In the genomic region with DNA sequence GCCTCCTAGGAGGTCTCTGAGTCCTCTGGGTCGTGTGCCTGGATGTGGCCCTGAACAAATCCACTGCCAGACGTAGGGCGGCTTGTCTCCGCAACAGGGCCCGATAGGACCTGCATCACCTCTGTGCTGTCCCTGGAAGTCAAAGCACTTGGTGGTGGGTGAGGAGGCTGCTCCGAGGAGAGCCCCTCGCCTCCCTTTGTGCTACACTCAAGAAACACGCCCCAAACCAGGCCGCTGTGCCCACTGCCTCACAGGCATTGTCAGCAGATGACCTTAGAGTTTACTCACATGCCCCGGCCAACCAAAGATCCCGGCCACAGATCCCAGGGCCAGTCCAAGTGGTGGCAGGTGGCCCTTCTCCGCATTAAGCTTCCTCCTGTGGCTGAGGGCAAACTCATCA, we compare ENCODE assay signal across 12 cellular contexts.
DNase-seq lines count a peak whose midpoint lies in the region; ATAC-seq and TF ChIP-seq lines count a peak whose summit lies in the region.
"Had no signal": no experiment of that assay in that cellular context is flagged by ENCODE, and none has a peak within 500 bp of the region (broad histone marks: within the 10 kb centered on the region; RNA-seq: fewer than 3 reads in every experiment).

No MANE protein-coding gene starts in this region.

- H3K27me3 ChIP-seq in muscle layer of colon (ENCODE audit: control insufficient read depth in 1 of 2, insufficient read depth in 2 of 2, low read length in 2 of 2) = no peaks in the 10 kb centered on the region
- no peaks in the 10 kb centered on the region for H3K27me3 ChIP-seq in SJCRH30

- no peak for ATAC-seq in stimulated activated naive B cell treated with anti-CD40 and anti-IgM and Interleukin-4, amounts not matched to agents 10 μg/mL and 1 μg/mL and 100 μg/mL, for 72 hours (replicated peaks)
- no peak for ATAC-seq in GM21367 (IDR thresholded peaks at IDR 0.05; ENCODE audit: unreplicated experiment)
- ATAC-seq: activated T-helper 17 cell treated with anti-CD3 and anti-CD28 coated beads, Interleukin-2, amount 50 U/mL, for 72 hours; naive thymus-derived CD8-positive, alpha-beta T cell had no signal

- no peak for TF ChIP-seq CTCF in HFFc6 (IDR thresholded peaks at IDR 0.05)
- no peak for TF ChIP-seq CTCF in coronary artery (IDR thresholded peaks at IDR 0.05)

- H3K36me3 Mint-ChIP-seq in HFFc6 (ENCODE audit: low read depth) = peaks cover 18% of the 10 kb centered on the region
- H3K36me3 Mint-ChIP-seq in stimulated activated naive B cell treated with anti-CD40 and anti-IgM and Interleukin-4, amounts not matched to agents 10 μg/mL and 1 μg/mL and 100 μg/mL, for 72 hours = peaks cover 7 to 8% of the 10 kb centered on the region in 2 donors

- peak overlapping the region; percentile 11 for H3K9ac ChIP-seq in muscle layer of colon (ENCODE audit: low read length)

- H3K27ac ChIP-seq in coronary artery = peak overlapping the region; percentile 72 to 96
- H3K27ac ChIP-seq in muscle layer of colon (ENCODE audit: low read depth, low read length) = peak overlapping the region; percentile 83
- H3K27ac ChIP-seq in SJCRH30 = no peak overlapping the region

- no peak overlapping the region for H3K4me3 Mint-ChIP-seq in HFFc6
- no peak overlapping the region for H3K4me3 Mint-ChIP-seq in stimulated activated naive B cell treated with anti-CD40 and anti-IgM and Interleukin-4, amounts not matched to agents 10 μg/mL and 1 μg/mL and 100 μg/mL, for 72 hours
- H3K4me3 Mint-ChIP-seq: activated T-helper 17 cell treated with anti-CD3 and anti-CD28 coated beads, Interleukin-2, amount 50 U/mL, for 72 hours; naive thymus-derived CD8-positive, alpha-beta T cell had no signal

- H3K36me3 ChIP-seq in muscle layer of colon (ENCODE audit: insufficient read depth, low read length) = no peaks in the 10 kb centered on the region
- H3K36me3 ChIP-seq in SJCRH30 = no peaks in the 10 kb centered on the region
- H3K36me3 ChIP-seq: BE2C had no signal

- H3K4me1 Mint-ChIP-seq in HFFc6 (ENCODE audit: low read depth) = peaks cover 34% of the 10 kb centered on the region
- H3K4me1 Mint-ChIP-seq in stimulated activated naive B cell treated with anti-CD40 and anti-IgM and Interleukin-4, amounts not matched to agents 10 μg/mL and 1 μg/mL and 100 μg/mL, for 72 hours = peaks cover 21 to 28% of the 10 kb centered on the region in 2 donors
- H3K4me1 Mint-ChIP-seq: activated T-helper 17 cell treated with anti-CD3 and anti-CD28 coated beads, Interleukin-2, amount 50 U/mL, for 72 hours had no signal

- peaks cover 9% of the 10 kb centered on the region for H3K27me3 Mint-ChIP-seq in HFFc6 (ENCODE audit: insufficient read depth)
- H3K27me3 Mint-ChIP-seq in stimulated activated naive B cell treated with anti-CD40 and anti-IgM and Interleukin-4, amounts not matched to agents 10 μg/mL and 1 μg/mL and 100 μg/mL, for 72 hours = peaks cover 5 to 16% of the 10 kb centered on the region in 2 donors

- H3K4me1 ChIP-seq in muscle layer of colon (ENCODE audit: insufficient read depth, low read length) (peaks cover 51% of the 10 kb centered on the region), SJCRH30 (peaks cover 8% of the 10 kb centered on the region)
- H3K4me1 ChIP-seq: BE2C had no signal

- peak overlapping the region; percentile 90 for H3K27ac Mint-ChIP-seq in HFFc6
- peak overlapping the region; percentile 84 for H3K27ac Mint-ChIP-seq in stimulated activated naive B cell treated with anti-CD40 and anti-IgM and Interleukin-4, amounts not matched to agents 10 μg/mL and 1 μg/mL and 100 μg/mL, for 72 hours
- H3K27ac Mint-ChIP-seq: activated T-helper 17 cell treated with anti-CD3 and anti-CD28 coated beads, Interleukin-2, amount 50 U/mL, for 72 hours had no signal

- H3K9me3 ChIP-seq in muscle layer of colon (ENCODE audit: low read length) = no peaks in the 10 kb centered on the region
- H3K9me3 ChIP-seq in SJCRH30 (replicated peaks) = peaks cover 8% of the 10 kb centered on the region
- H3K9me3 ChIP-seq: BE2C had no signal

- DNase-seq in HFFc6 (no peak), coronary artery (ENCODE audit: low spot score) (no peak), SJCRH30 (no peak), inferior parietal cortex (ENCODE audit: extremely low spot score) (no peak), NCI-H524 (lab: John Stamatoyannopoulos, UW) (no peak)
- DNase-seq in stimulated activated naive B cell treated with anti-CD40 and anti-IgM and Interleukin-4, amounts not matched to agents 10 μg/mL and 1 μg/mL and 100 μg/mL, for 72 hours = no peak
- DNase-seq: activated CD4-positive, alpha-beta T cell treated with anti-CD3 and anti-CD28 coated beads, Interleukin-2, amount 50 U/mL, for 1 hour; BE2C; naive thymus-derived CD8-positive, alpha-beta T cell had no signal

- no peak overlapping the region for H3K4me3 ChIP-seq in coronary artery
- peak overlapping the region in 1 of 2 donors; percentile 34 for H3K4me3 ChIP-seq in muscle layer of colon (ENCODE audit: low read depth in 1 of 2, low read length in 2 of 2)
- H3K4me3 ChIP-seq in SJCRH30 = no peak overlapping the region

- no peaks in the 10 kb centered on the region; the same call in 1 of the 2 replicates for H3K9me3 Mint-ChIP-seq in HFFc6
- H3K9me3 Mint-ChIP-seq in stimulated activated naive B cell treated with anti-CD40 and anti-IgM and Interleukin-4, amounts not matched to agents 10 μg/mL and 1 μg/mL and 100 μg/mL, for 72 hours = peaks cover 3 to 4% of the 10 kb centered on the region in 2 donors
- H3K9me3 Mint-ChIP-seq: activated T-helper 17 cell treated with anti-CD3 and anti-CD28 coated beads, Interleukin-2, amount 50 U/mL, for 72 hours had no signal
